29 cellular contexts compared by ENCODE assay signal in the genomic region with DNA sequence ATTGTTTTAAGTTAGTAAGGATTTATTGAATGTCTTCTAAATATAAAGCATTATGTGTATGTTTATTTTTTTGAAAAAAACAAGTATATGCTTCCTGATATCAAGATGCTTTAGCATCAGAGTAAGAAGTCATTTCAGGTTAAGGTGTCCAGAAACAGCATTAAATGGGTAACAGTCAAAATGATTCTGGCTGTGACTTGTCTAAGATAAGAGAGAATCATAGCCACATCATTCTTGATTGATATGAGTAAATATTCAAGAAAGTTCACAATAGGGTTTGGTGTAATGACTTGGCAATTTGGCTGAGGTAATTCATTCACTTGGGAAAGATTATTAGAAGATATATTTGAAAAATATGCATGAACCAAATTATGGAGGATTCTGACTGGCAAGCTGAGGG.
"Had no signal": no experiment of that assay in that cellular context is flagged by ENCODE, and none has a peak within 500 bp of the region (broad histone marks: within the 10 kb centered on the region; RNA-seq: fewer than 3 reads in every experiment).

No MANE protein-coding gene starts in this region.

- H3K27me3 Mint-ChIP-seq: progenitor cell of endocrine pancreas; stimulated activated memory B cell treated with anti-CD40 and anti-IgM and Interleukin-4, amounts not matched to agents 10 μg/mL and 1 μg/mL and 100 μg/mL, for 72 hours; stimulated activated naive CD8-positive, alpha-beta T cell treated with anti-CD3 and anti-CD28 coated beads, Interleukin-15, amount 100 ng/mL, for 72 hours had no signal

- H3K27ac Mint-ChIP-seq: nephron; neural progenitor cell; progenitor cell of endocrine pancreas; stimulated activated memory B cell treated with anti-CD40 and anti-IgM and Interleukin-4, amounts not matched to agents 10 μg/mL and 1 μg/mL and 100 μg/mL, for 72 hours had no signal

- H3K4me1 ChIP-seq: neural progenitor cell, parathyroid adenoma, psoas muscle, right lobe of liver, sigmoid colon, suprapubic skin, testis, tibial artery, transverse colon, upper lobe of left lung, vagina had no signal

- H3K36me3 Mint-ChIP-seq: natural killer cell; neural progenitor cell; stimulated activated memory B cell treated with anti-CD40 and anti-IgM and Interleukin-4, amounts not matched to agents 10 μg/mL and 1 μg/mL and 100 μg/mL, for 72 hours had no signal

- FAIRE-seq: small intestine, urothelium cell line had no signal

- DNase-seq: natural killer cell; occipital lobe; ovary; posterior cingulate gyrus; psoas muscle; right cardiac atrium; right lobe of liver; sigmoid colon; small intestine; stimulated activated CD4-positive, alpha-beta T cell treated with anti-CD3 and anti-CD28 coated beads, Interleukin-15, amount 100 ng/mL, for 24 hours; stimulated activated CD4-positive, alpha-beta T cell treated with anti-CD3 and anti-CD28 coated beads, Interleukin-2, amount 100 ng/mL, for 24 hours; stimulated activated CD4-positive, alpha-beta T cell treated with anti-CD3 and anti-CD28 coated beads, Interleukin-2, amount 100 ng/mL, for 48 hours; stimulated activated CD4-positive, alpha-beta T cell treated with anti-CD3 and anti-CD28 coated beads, Interleukin-4, amount 100 ng/mL, for 24 hours; stimulated activated naive CD4-positive, alpha-beta T cell; stimulated activated naive CD8-positive, alpha-beta T cell treated with anti-CD3 and anti-CD28 coated beads, Interleukin-15, amount 100 ng/mL, for 72 hours; stimulated activated naive CD8-positive, alpha-beta T cell treated with anti-CD3 and anti-CD28 coated beads, Interleukin-15, Interleukin-2, amounts not matched to agents 100 U/mL and 50 U/mL, for 24 hours; substantia nigra; testis; tibial artery; transverse colon; upper lobe of left lung had no signal

- H3K9me3 Mint-ChIP-seq: neural progenitor cell; stimulated activated memory B cell treated with anti-CD40 and anti-IgM and Interleukin-4, amounts not matched to agents 10 μg/mL and 1 μg/mL and 100 μg/mL, for 72 hours had no signal

- H3K9ac ChIP-seq: neural progenitor cell, parathyroid adenoma had no signal

- H3K4me3 Mint-ChIP-seq: natural killer cell; nephron; neural progenitor cell; stimulated activated memory B cell treated with anti-CD40 and anti-IgM and Interleukin-4, amounts not matched to agents 10 μg/mL and 1 μg/mL and 100 μg/mL, for 72 hours; stimulated activated naive CD8-positive, alpha-beta T cell treated with anti-CD3 and anti-CD28 coated beads, Interleukin-15, amount 100 ng/mL, for 72 hours had no signal

- H3K4me3 ChIP-seq: neural progenitor cell, ovary, psoas muscle, right lobe of liver, sigmoid colon, suprapubic skin, testis, tibial artery, transverse colon, upper lobe of left lung, vagina had no signal

- H3K4me2 ChIP-seq: neural progenitor cell had no signal

- H3K79me2 ChIP-seq: parathyroid adenoma had no signal

- H2AFZ ChIP-seq: neural progenitor cell, parathyroid adenoma had no signal

- H3K4me1 Mint-ChIP-seq: nephron; neural progenitor cell; stimulated activated memory B cell treated with anti-CD40 and anti-IgM and Interleukin-4, amounts not matched to agents 10 μg/mL and 1 μg/mL and 100 μg/mL, for 72 hours had no signal

- H3K36me3 ChIP-seq: neural progenitor cell, ovary, right lobe of liver, sigmoid colon, suprapubic skin, tibial artery, transverse colon, upper lobe of left lung, vagina had no signal

- H3K27ac ChIP-seq: neural progenitor cell, ovary, parathyroid adenoma, psoas muscle, right lobe of liver, sigmoid colon, suprapubic skin, testis, tibial artery, transverse colon, upper lobe of left lung, vagina had no signal

- H3K27me3 ChIP-seq: neural progenitor cell, ovary, right lobe of liver, sigmoid colon, suprapubic skin, testis, tibial artery, transverse colon, upper lobe of left lung, vagina had no signal

- ATAC-seq: natural killer cell; psoas muscle; right cardiac atrium; right lobe of liver; stimulated activated memory B cell treated with anti-CD40 and anti-IgM and Interleukin-4, amounts not matched to agents 10 μg/mL and 1 μg/mL and 100 μg/mL, for 72 hours; stimulated activated naive CD8-positive, alpha-beta T cell treated with anti-CD3 and anti-CD28 coated beads, Interleukin-15, amount 100 ng/mL, for 72 hours; stimulated activated naive CD8-positive, alpha-beta T cell treated with anti-CD3 and anti-CD28 coated beads, Interleukin-15, Interleukin-2, amounts not matched to agents 100 U/mL and 50 U/mL, for 24 hours had no signal

- H3K9me3 ChIP-seq: ovary, psoas muscle, right lobe of liver, sigmoid colon, suprapubic skin, testis, tibial artery, transverse colon, upper lobe of left lung, vagina had no signal
